In the genomic region with DNA sequence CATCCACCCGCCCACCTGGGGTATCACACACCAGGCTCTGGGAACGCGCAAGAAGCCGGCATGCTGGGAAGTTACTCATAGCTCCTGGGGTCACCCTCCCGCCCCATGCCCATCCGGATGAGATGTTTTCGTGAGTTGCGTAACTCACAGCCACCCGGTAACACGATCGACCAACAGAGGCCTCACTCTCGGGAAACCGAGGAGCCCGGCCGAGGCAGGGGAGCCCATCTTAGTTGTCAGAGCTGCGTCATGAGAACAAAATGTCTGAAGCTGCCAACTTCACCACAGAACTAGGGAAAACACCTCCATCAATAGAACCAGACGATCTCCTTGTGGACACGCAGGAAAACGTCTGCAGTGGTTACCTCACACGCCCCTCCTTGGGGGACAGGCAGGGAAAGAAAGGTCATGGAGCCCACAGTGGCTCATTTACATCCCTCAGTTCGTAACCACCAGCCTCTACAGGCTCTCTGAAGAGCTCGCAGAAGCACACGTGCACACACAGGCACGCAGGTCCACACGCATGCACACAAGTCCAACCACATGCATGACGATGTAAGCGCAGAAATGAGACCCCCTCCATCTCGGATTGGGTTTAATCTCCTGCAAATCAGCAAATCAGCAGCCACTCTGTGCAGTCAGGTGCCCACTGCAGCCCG, we compare ENCODE assay signal across 12 cellular contexts. TPM values are rescaled to one million over a fixed set of nuclear protein-coding genes. Genes with fewer than 3 reads are reported as not detected.
DNase-seq lines count a peak whose midpoint lies in the region; ATAC-seq and TF ChIP-seq lines count a peak whose summit lies in the region.
"Had no signal": no experiment of that assay in that cellular context is flagged by ENCODE, and none has a peak within 500 bp of the region (broad histone marks: within the 10 kb centered on the region; RNA-seq: fewer than 3 reads in every experiment).

No MANE protein-coding gene starts in this region.

- H3K27me3 ChIP-seq in adrenal gland (no peaks in the 10 kb centered on the region), sigmoid colon (no peaks in the 10 kb centered on the region), PC-9 (ENCODE audit: insufficient read depth, low read depth) (no peaks in the 10 kb centered on the region)
- H3K27me3 ChIP-seq: neutrophil had no signal

- TF ChIP-seq CTCF in adrenal gland (IDR thresholded peaks at IDR 0.05) (no peak), sigmoid colon (IDR thresholded peaks at IDR 0.05) (no peak), PC-9 (conservative IDR thresholded peaks at IDR 0.05) (no peak)

- WGBS in adrenal gland, 4 donors, result 56 to 73% (median 62%) methylated on average over 27 to 29 of the region's 29 CpGs
- 80 to 81% methylated on average over 29 of the region's 29 CpGs for WGBS in sigmoid colon, 2 donors

- H3K9me3 ChIP-seq in adrenal gland (replicated peaks in 1 of 3) (no peaks in the 10 kb centered on the region), sigmoid colon (no peaks in the 10 kb centered on the region), PC-9 (ENCODE audit: insufficient read depth, low read depth) (no peaks in the 10 kb centered on the region)
- H3K9me3 ChIP-seq: HAP-1, neutrophil had no signal

- ATAC-seq in left cardiac atrium (peak; percentile 9 to 32), GM21528 (IDR thresholded peaks at IDR 0.05; ENCODE audit: low FRiP score, unreplicated experiment) (no peak)

- peak; percentile 72 for DNase-seq in EL
- peak in 5 of 7 donors; percentile 34 to 71 (median 53) for DNase-seq in adrenal gland
- no peak for DNase-seq in left cardiac atrium
- DNase-seq in sigmoid colon, result no peak
- DNase-seq in NCI-H2081 treated with DMSO at 0.1 percent for 48 hours (lab: John Stamatoyannopoulos, UW), result no peak
- DNase-seq in central memory CD4-positive, alpha-beta T cell, result no peak
- no peak for DNase-seq in PC-9
- DNase-seq: NCI-H1694 treated with DMSO at 0.1 percent for 48 hours had no signal

- H3K4me2 ChIP-seq in PC-9, result no peak overlapping the region

- TF ChIP-seq EP300 in sigmoid colon (IDR thresholded peaks at IDR 0.05), result no peak

- CTCF ChIA-PET in PC-9 (lab: Charles Lee), result no interaction called here

- no peaks in the 10 kb centered on the region for H4K20me1 ChIP-seq in PC-9 (ENCODE audit: insufficient read depth)

- BruUV-seq in PC-9 (replicated peaks; lab: Mats Ljungman, UMichigan), result no TSS peak

- H3K79me2 ChIP-seq in PC-9 (ENCODE audit: low read depth), result no peaks in the 10 kb centered on the region

- no peaks in the 10 kb centered on the region for H3F3A ChIP-seq in PC-9 (ENCODE audit: insufficient read depth, low read depth)

- intact Hi-C loops in adrenal gland (cut with DNase I), result no loop called here
- intact Hi-C loops in left cardiac atrium (cut with DNase I), result no loop called here
- intact Hi-C loops in sigmoid colon (cut with DNase I), result no loop called here
- intact Hi-C loops in PC-9 (cut with micrococcal nuclease; ENCODE audit: unreplicated experiment), result no loop called here

- H3K9me2 ChIP-seq in PC-9 (ENCODE audit: insufficient read depth), result no peaks in the 10 kb centered on the region

- TF ChIP-seq POLR2A in adrenal gland (IDR thresholded peaks at IDR 0.05) (no peak), sigmoid colon (IDR thresholded peaks at IDR 0.05) (no peak)

- H3K27ac ChIP-seq in adrenal gland (peak overlapping the region in 4 of 5 donors; percentile 15 to 79 (median 40)), sigmoid colon (peak overlapping the region in 3 of 4 donors; percentile 16 to 37 (median 19)), PC-9 (no peak overlapping the region)
- H3K27ac ChIP-seq: HL-60, neutrophil had no signal

- H3K36me3 ChIP-seq in adrenal gland (replicated peaks in 1 of 2) (peaks cover 0 to 12% of the 10 kb centered on the region in 2 donors), sigmoid colon (peaks cover 1 to 32% (median 21%) of the 10 kb centered on the region in 4 donors), PC-9 (ENCODE audit: low read depth) (no peaks in the 10 kb centered on the region)
- H3K36me3 ChIP-seq: HAP-1 had no signal

- no peak overlapping the region for H2AFZ ChIP-seq in PC-9

- H3K4me3 ChIP-seq in adrenal gland (peak overlapping the region in 1 of 4 donors; percentile 43), sigmoid colon (peak overlapping the region in 2 of 4 donors; percentile 3 to 7), PC-9 (no peak overlapping the region)
- H3K4me3 ChIP-seq: HAP-1 had no signal

- H3K4me1 ChIP-seq in adrenal gland (replicated peaks in 1 of 2) (peaks cover 0 to 9% of the 10 kb centered on the region in 2 donors), sigmoid colon (peaks cover 0 to 4% (median 0%) of the 10 kb centered on the region in 4 donors), PC-9 (replicated peaks; ENCODE audit: insufficient read depth) (no peaks in the 10 kb centered on the region)
- H3K4me1 ChIP-seq: HAP-1 had no signal

- POLR2A ChIA-PET in PC-9 (lab: Charles Lee; ENCODE audit: unreplicated experiment), result interaction anchor here (0.5 kb wide), 1 partner anchor 90 kb away, joined by 3 read pairs; no protein-coding TSS in a partner anchor

RNA-seq across cellular contexts. Expression of gene ADI1, which starts 26.3 kb away (rescaled TPM):
- total RNA-seq in adrenal gland (100 to 1,000 TPM in 4 of 8 donors, 10 to 100 TPM in 4; 79.6 to 147 (median 103) TPM), left cardiac atrium (100 to 1,000 TPM; 102 to 128 TPM), sigmoid colon (100 to 1,000 TPM in 1 of 4 donors, 10 to 100 TPM in 3; 35.7 to 104 (median 77.1) TPM), PC-9 (2021) (54.5 and 72.2 TPM in 2 replicates)
- polyA plus RNA-seq in adrenal gland (100 to 1,000 TPM in 1 of 3 donors, 10 to 100 TPM in 2; 50.0 to 160 (median 64.3) TPM), sigmoid colon (100 to 1,000 TPM in 2 of 3 donors, 10 to 100 TPM in 1; 47.4 to 114 (median 111) TPM)

Comparison
In these comparisons a context has a peak if more than half of its experiments do, and no peak if none do; other contexts are left out.
1. DNase-seq: peak in EL (single experiment) and adrenal gland (5 of 7); none in left cardiac atrium (single experiment), sigmoid colon (single experiment), NCI-H2081 treated with DMSO at 0.1 percent for 48 hours (single experiment), central memory CD4-positive, alpha-beta T cell (single experiment) and PC-9 (0 of 2).